2 cellular contexts compared by ENCODE assay signal in the genomic region with DNA sequence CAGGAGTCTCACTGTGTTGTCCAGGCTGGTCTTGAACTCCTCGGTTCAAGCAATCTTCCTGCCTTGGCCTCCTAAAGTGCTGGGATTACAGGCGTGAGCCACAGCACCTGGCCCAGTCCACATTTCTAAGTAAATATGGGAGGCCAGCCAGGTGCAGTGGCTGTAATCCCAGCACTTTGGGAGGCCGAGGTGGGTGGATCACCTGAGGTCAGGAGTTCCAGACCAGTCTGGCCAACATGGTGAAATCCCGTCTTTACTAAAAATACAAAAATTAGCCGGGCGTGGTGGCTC.
TF ChIP-seq lines count a peak whose summit lies in the region.

No MANE protein-coding gene starts in this region.

TF ChIP-seq in K562, 482 proteins besides CTCF, POLR2A, EP300 and RAD21:
- peak; percentile 69 for TF ChIP-seq ZNF121 (CRISPR knock-in tag; conservative IDR thresholded peaks at IDR 0.05)

TF ChIP-seq in HepG2, 621 proteins besides CTCF, POLR2A, EP300 and RAD21:
- TF ChIP-seq ZNF121 (CRISPR knock-in tag; IDR thresholded peaks at IDR 0.05) (peak; percentile 86), ZMYM3 (CRISPR knock-in tag; IDR thresholded peaks at IDR 0.05) (0 out of 2 replicates have a peak, but pooled peaks have one; percentile 5)
- TF ChIP-seq, protein P1, sequence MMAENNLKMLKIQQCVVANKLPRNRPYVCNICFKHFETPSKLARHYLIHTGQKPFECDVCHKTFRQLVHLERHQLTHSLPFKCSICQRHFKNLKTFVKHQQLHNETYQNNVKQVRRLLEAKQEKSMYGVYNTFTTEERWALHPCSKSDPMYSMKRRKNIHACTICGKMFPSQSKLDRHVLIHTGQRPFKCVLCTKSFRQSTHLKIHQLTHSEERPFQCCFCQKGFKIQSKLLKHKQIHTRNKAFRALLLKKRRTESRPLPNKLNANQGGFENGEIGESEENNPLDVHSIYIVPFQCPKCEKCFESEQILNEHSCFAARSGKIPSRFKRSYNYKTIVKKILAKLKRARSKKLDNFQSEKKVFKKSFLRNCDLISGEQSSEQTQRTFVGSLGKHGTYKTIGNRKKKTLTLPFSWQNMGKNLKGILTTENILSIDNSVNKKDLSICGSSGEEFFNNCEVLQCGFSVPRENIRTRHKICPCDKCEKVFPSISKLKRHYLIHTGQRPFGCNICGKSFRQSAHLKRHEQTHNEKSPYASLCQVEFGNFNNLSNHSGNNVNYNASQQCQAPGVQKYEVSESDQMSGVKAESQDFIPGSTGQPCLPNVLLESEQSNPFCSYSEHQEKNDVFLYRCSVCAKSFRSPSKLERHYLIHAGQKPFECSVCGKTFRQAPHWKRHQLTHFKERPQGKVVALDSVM (CRISPR knock-in tag; IDR thresholded peaks at IDR 0.05): 0 out of 2 replicates have a peak, but pooled peaks have one; percentile 22
